Comparison of ENCODE assay signal across 20 cellular contexts in the genomic region with DNA sequence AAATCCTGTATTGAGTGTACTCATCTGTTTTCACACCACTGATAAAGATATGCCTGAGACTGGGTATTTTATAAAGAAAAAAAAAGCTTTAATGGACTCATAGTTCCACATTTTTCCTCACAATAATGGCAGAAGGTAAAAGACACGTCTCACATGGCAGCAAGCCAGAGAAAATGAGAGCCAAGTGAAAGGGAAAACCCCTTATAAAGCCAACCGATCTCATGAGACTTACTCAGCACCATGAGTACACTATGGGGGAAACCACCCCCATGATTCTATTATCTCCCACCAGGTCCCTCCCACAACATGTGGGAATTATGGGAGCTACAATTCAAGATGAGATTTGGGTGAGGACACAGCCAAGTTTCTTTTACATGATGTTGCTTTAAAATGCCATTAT.
DNase-seq lines count a peak whose midpoint lies in the region; ATAC-seq and TF ChIP-seq lines count a peak whose summit lies in the region.
"Had no signal": no experiment of that assay in that cellular context is flagged by ENCODE, and none has a peak within 500 bp of the region (broad histone marks: within the 10 kb centered on the region; RNA-seq: fewer than 3 reads in every experiment).

No MANE protein-coding gene starts in this region.

- H3K27ac Mint-ChIP-seq in activated T-helper 17 cell treated with anti-CD3 and anti-CD28 coated beads, Interleukin-2, amount 50 U/mL, for 72 hours: no peak overlapping the region
- no peak overlapping the region for H3K27ac Mint-ChIP-seq in activated naive CD4-positive, alpha-beta T cell treated with anti-CD3 and anti-CD28 coated beads for 36 hours
- H3K27ac Mint-ChIP-seq: GM23338 had no signal

- intact Hi-C loops in A673 (cut with micrococcal nuclease; ENCODE audit: unreplicated experiment) (no loop called here), gastrocnemius medialis (cut with DNase I; ENCODE audit: low total_unique reads) (no loop called here)
- intact Hi-C loops in activated naive CD4-positive, alpha-beta T cell treated with anti-CD3 and anti-CD28 coated beads for 36 hours (cut with micrococcal nuclease): no loop called here

- H3K27ac ChIP-seq in A673 (ENCODE audit: low read depth, low read length, poor library complexity, severe bottlenecking) (no peak overlapping the region), SJSA1 (0 out of 2 replicates have a peak overlapping the region, but pooled peaks have one; percentile 35), gastrocnemius medialis (no peak overlapping the region)
- H3K27ac ChIP-seq: HL-60 had no signal

- POLR2A ChIA-PET in A673 (lab: Charles Lee; ENCODE audit: low non-redundant PET): no interaction called here

- H3K36me3 ChIP-seq in A673 (ENCODE audit: insufficient read depth, low read length, poor library complexity, severe bottlenecking) (no peaks in the 10 kb centered on the region), SJSA1 (no peaks in the 10 kb centered on the region), gastrocnemius medialis (no peaks in the 10 kb centered on the region)

- no TSS peak for BruUV-seq in A673 (replicated peaks; lab: Mats Ljungman, UMichigan)

- ATAC-seq in activated T-helper 17 cell treated with anti-CD3 and anti-CD28 coated beads, Interleukin-2, amount 50 U/mL, for 72 hours (replicated peaks): no peak
- no peak for ATAC-seq in gastrocnemius medialis
- ATAC-seq: GM23338, HCT116 had no signal

- in situ Hi-C loops in gastrocnemius medialis (cut with MboI; ENCODE audit: low sequenced_read_pairs in 4 of 4): no loop called here

- H3K27me3 ChIP-seq in A673 (replicated peaks; ENCODE audit: insufficient read depth, low read depth, low read length, poor library complexity) (no peaks in the 10 kb centered on the region), SJSA1 (replicated peaks) (no peaks in the 10 kb centered on the region), gastrocnemius medialis (no peaks in the 10 kb centered on the region)

- peak; percentile 39 for DNase-seq in A673 (ENCODE audit: low spot score)
- DNase-seq in GM12865 (ENCODE audit: low read depth): peak; percentile 3
- no peak for DNase-seq in SJSA1 (ENCODE audit: low read depth in 1 of 2, low spot score in 2 of 2)
- peak; percentile 37 for DNase-seq in glomerular visceral epithelial cell (ENCODE audit: extremely low spot score)
- no peak for DNase-seq in gastrocnemius medialis
- DNase-seq in activated naive CD4-positive, alpha-beta T cell treated with anti-CD3 and anti-CD28 coated beads for 36 hours: no peak
- no peak for DNase-seq in HuH-7 (ENCODE audit: low spot score)
- DNase-seq: Caco-2; DMS79; GDM1; NCI-H1417 treated with DMSO at 0.1 percent for 48 hours; NCI-H1930; NCI-H2227 treated with DMSO at 0.1 percent for 48 hours; NCI-H526; NK-92 treated with Interleukin-12 subunit alpha and Interleukin-12 subunit beta, amount 100 ng/mL, for 24 hours; RPMI8226 had no signal

- TF ChIP-seq POLR2A in gastrocnemius medialis (IDR thresholded peaks at IDR 0.05): no peak

- no peaks in the 10 kb centered on the region for H3K27me3 Mint-ChIP-seq in activated T-helper 17 cell treated with anti-CD3 and anti-CD28 coated beads, Interleukin-2, amount 50 U/mL, for 72 hours
- no peaks in the 10 kb centered on the region for H3K27me3 Mint-ChIP-seq in activated naive CD4-positive, alpha-beta T cell treated with anti-CD3 and anti-CD28 coated beads for 36 hours (ENCODE audit: low read depth)

- H3K4me1 ChIP-seq in A673 (ENCODE audit: insufficient read depth, low read length, poor library complexity, severe bottlenecking) (peaks cover 10% of the 10 kb centered on the region), SJSA1 (replicated peaks) (peaks cover 22% of the 10 kb centered on the region), gastrocnemius medialis (no peaks in the 10 kb centered on the region)
- H3K4me1 ChIP-seq: Caco-2 had no signal

- no peaks in the 10 kb centered on the region for H3K4me1 Mint-ChIP-seq in activated T-helper 17 cell treated with anti-CD3 and anti-CD28 coated beads, Interleukin-2, amount 50 U/mL, for 72 hours
- H3K4me1 Mint-ChIP-seq in activated naive CD4-positive, alpha-beta T cell treated with anti-CD3 and anti-CD28 coated beads for 36 hours (ENCODE audit: low read depth): no peaks in the 10 kb centered on the region

- CTCF ChIA-PET in A673 (lab: Charles Lee): no interaction called here
- CTCF ChIA-PET in activated naive CD4-positive, alpha-beta T cell treated with anti-CD3 and anti-CD28 coated beads for 36 hours (lab: Charles Lee): no interaction called here

- TF ChIP-seq CTCF in A673 (conservative IDR thresholded peaks at IDR 0.05; ENCODE audit: low read depth, low read length) (no peak), GM12865 (IDR thresholded peaks at IDR 0.05; ENCODE audit: insufficient read depth, low read depth, low read length, missing control alignments) (no peak), gastrocnemius medialis (IDR thresholded peaks at IDR 0.05 in 4 of 5, conservative IDR thresholded peaks at IDR 0.05 in 1 of 5) (no peak)

- peaks cover 12% of the 10 kb centered on the region for H3K9me3 Mint-ChIP-seq in activated T-helper 17 cell treated with anti-CD3 and anti-CD28 coated beads, Interleukin-2, amount 50 U/mL, for 72 hours
- peaks cover 4% of the 10 kb centered on the region for H3K9me3 Mint-ChIP-seq in activated naive CD4-positive, alpha-beta T cell treated with anti-CD3 and anti-CD28 coated beads for 36 hours
- H3K9me3 Mint-ChIP-seq: GM23338 had no signal

- H3K9me3 ChIP-seq in A673 (ENCODE audit: low read depth, low read length, poor library complexity, severe bottlenecking) (no peaks in the 10 kb centered on the region), SJSA1 (replicated peaks) (no peaks in the 10 kb centered on the region), gastrocnemius medialis (no peaks in the 10 kb centered on the region)
- H3K9me3 ChIP-seq: Caco-2 had no signal

- H3K36me3 Mint-ChIP-seq in activated T-helper 17 cell treated with anti-CD3 and anti-CD28 coated beads, Interleukin-2, amount 50 U/mL, for 72 hours (ENCODE audit: low read depth): no peaks in the 10 kb centered on the region
- no peaks in the 10 kb centered on the region for H3K36me3 Mint-ChIP-seq in activated naive CD4-positive, alpha-beta T cell treated with anti-CD3 and anti-CD28 coated beads for 36 hours (ENCODE audit: low read depth)

- H3K4me3 ChIP-seq in A673 (ENCODE audit: low read depth, low read length, poor library complexity, severe bottlenecking) (no peak overlapping the region), GM12865 (ENCODE audit: low read depth, low read length) (no peak overlapping the region), SJSA1 (no peak overlapping the region), gastrocnemius medialis (no peak overlapping the region)
- H3K4me3 ChIP-seq: GM23338 had no signal

- no peak overlapping the region for H3K4me3 Mint-ChIP-seq in activated T-helper 17 cell treated with anti-CD3 and anti-CD28 coated beads, Interleukin-2, amount 50 U/mL, for 72 hours
- H3K4me3 Mint-ChIP-seq in activated naive CD4-positive, alpha-beta T cell treated with anti-CD3 and anti-CD28 coated beads for 36 hours: no peak overlapping the region
- H3K4me3 Mint-ChIP-seq: GM23338 had no signal

Comparison
In these comparisons a context has a peak if more than half of its experiments do, and no peak if none do; other contexts are left out.
1. DNase-seq: peak in A673 (single experiment), GM12865 (single experiment) and glomerular visceral epithelial cell (single experiment); none in SJSA1 (0 of 2), gastrocnemius medialis (0 of 2), activated naive CD4-positive, alpha-beta T cell treated with anti-CD3 and anti-CD28 coated beads for 36 hours (single experiment) and HuH-7 (single experiment).